In the genomic region with DNA sequence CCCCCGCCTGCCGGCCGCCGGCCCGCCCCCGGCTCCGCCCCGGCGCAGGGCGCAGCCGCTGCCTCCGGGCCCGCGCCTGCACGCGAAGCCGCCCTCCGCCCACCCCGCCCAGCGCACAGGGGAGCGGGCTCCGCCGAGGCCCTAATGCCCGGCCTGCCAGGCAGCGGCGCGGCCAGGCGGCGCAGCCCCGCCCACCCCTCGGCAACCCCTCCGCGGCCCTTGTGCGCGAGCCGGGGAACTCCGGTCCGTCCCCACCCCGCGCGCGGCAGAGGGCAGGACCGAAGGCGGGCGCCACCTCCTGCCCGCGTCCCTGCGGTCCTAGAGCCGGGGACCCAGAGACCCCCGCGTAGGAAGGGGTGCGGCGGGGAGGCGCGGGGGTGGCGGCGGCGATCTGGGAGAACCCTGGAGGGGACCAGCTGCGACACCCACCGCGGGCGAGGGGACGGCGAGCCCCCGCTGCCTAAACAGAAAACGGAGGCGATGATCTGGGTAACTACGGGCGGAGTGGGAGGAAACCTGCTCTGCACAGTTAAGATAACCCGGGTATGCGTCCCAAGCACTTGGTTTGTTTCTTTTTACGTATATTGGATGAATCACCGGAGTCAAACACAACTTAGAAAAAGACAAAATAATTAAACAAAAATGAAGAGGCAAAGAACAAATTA, we compare ENCODE assay signal across 8 cellular contexts. TPM values are rescaled to one million over a fixed set of nuclear protein-coding genes. Genes with fewer than 3 reads are reported as not detected.
DNase-seq lines count a peak whose midpoint lies in the region; ATAC-seq, FAIRE-seq and TF ChIP-seq lines count a peak whose summit lies in the region.

No MANE protein-coding gene starts in this region.

- dilution Hi-C loops in keratinocyte (cut with MboI; ENCODE audit: extremely low pct_ligation_motif_present, low sequenced_read_pairs), result no loop called here

- H4K20me1 ChIP-seq in keratinocyte (ENCODE audit: control insufficient read depth, extremely low read depth, insufficient read depth, low read length), result peaks cover 6% of the 10 kb centered on the region

- TF ChIP-seq CTCF in keratinocyte (optimal IDR thresholded peaks at IDR 0.05 in 1 of 3, IDR thresholded peaks at IDR 0.05 in 1 of 3, conservative IDR thresholded peaks at IDR 0.05 in 1 of 3; ENCODE audit: extremely low read depth in 1 of 3, insufficient read depth in 2 of 3, low read length in 3 of 3), result peak in 1 of 3 experiments; percentile 18

- H2AFZ ChIP-seq in keratinocyte (ENCODE audit: control insufficient read depth, low read length), result peak overlapping the region; percentile 93

- H3K79me2 ChIP-seq in keratinocyte (ENCODE audit: control insufficient read depth, insufficient read depth, low read length), result peaks cover 37% of the 10 kb centered on the region

- H3K4me3 ChIP-seq in keratinocyte (ENCODE audit: control insufficient read depth in 2 of 3, extremely low read depth in 1 of 3, insufficient read depth in 2 of 3, low read depth in 1 of 3, low read length in 3 of 3), result peak overlapping the region; percentile 67 to 87 (median 75)

- H3K4me2 ChIP-seq in keratinocyte (ENCODE audit: control insufficient read depth, extremely low read depth, insufficient read depth, low read depth, low read length), result peak overlapping the region; percentile 89

- H3K9me3 ChIP-seq in keratinocyte (ENCODE audit: control insufficient read depth, low read depth, low read length), result no peaks in the 10 kb centered on the region

- DNase-seq in AG08395 (ENCODE audit: low spot score) (peak; percentile 95), NCI-H226 (peak; percentile 80), keratinocyte (ENCODE audit: low read depth, low spot score) (no peak)
- peak; percentile 82 for DNase-seq in activated CD4-positive, CD25-positive, alpha-beta regulatory T cell treated with anti-CD3 and anti-CD28 coated beads, Interleukin-2, amount 50 U/mL, for 16 hours (ENCODE audit: low read depth, low spot score)
- peak; percentile 92 for DNase-seq in central memory CD4-positive, alpha-beta T cell
- peak; percentile 64 to 87 (median 72) for DNase-seq in stimulated activated CD4-positive, alpha-beta T cell treated with anti-CD3 and anti-CD28 coated beads, Interleukin-12 subunit alpha, Interleukin-12 subunit beta, amount 100 ng/mL, for 48 hours (ENCODE audit: low read depth in 2 of 3, low spot score in 1 of 3)

- FAIRE-seq in keratinocyte (lab: Jason Lieb, UNC), result no peak

- H3K36me3 ChIP-seq in keratinocyte (ENCODE audit: control insufficient read depth in 2 of 2, extremely low read depth in 1 of 2, insufficient read depth in 2 of 2, low read length in 2 of 2), result no peaks in the 10 kb centered on the region

- no peaks in the 10 kb centered on the region for H3K27me3 ChIP-seq in keratinocyte (ENCODE audit: control insufficient read depth, extremely low read depth, insufficient read depth, low read length)

- peaks cover 31% of the 10 kb centered on the region for H3K4me1 ChIP-seq in keratinocyte (ENCODE audit: control insufficient read depth, extremely low read depth, insufficient read depth, low read length)

- peak overlapping the region; percentile 88 for H3K9ac ChIP-seq in keratinocyte (ENCODE audit: control insufficient read depth, extremely low read depth, insufficient read depth, low read length)

- H3K9me1 ChIP-seq in keratinocyte (ENCODE audit: control insufficient read depth, extremely low read depth, insufficient read depth, low read length), result peaks cover 3% of the 10 kb centered on the region

- peak overlapping the region; percentile 76 for H3K27ac ChIP-seq in keratinocyte (ENCODE audit: control insufficient read depth, insufficient read depth, low read length)

- ATAC-seq in GM18867 (IDR thresholded peaks at IDR 0.05; ENCODE audit: unreplicated experiment) (peak; percentile 76), HG03095 (IDR thresholded peaks at IDR 0.05; ENCODE audit: unreplicated experiment) (peak; percentile 57)

RNA-seq across cellular contexts. Expression of gene USP12, which starts 0.4 kb away (rescaled TPM):
- polyA plus RNA-seq in keratinocyte, result 9.7 to 20.7 TPM (median 11.2 TPM) in 3 replicates
- 11.4 TPM for polyA plus RNA-seq in keratinocyte (2011; ENCODE audit: low read depth)
- polyA plus RNA-seq in keratinocyte (2011; cell fraction: cytosol; rRNA removed), result 9.4 and 19.0 TPM in 2 replicates
- polyA plus RNA-seq in keratinocyte (2011; cell fraction: nucleus; rRNA removed), result 9.1 and 11.4 TPM in 2 replicates
- 12.9 and 19.2 TPM in 2 replicates for polyA plus RNA-seq in keratinocyte (2012; ENCODE audit: low replicate concordance)
- 2.1 to 19.8 TPM (median 9.6 TPM) in 3 replicates for polyA minus RNA-seq in keratinocyte
- polyA minus RNA-seq in keratinocyte (2011; cell fraction: cytosol; rRNA and poly(A)+ RNA removed), result 9.2 TPM
- polyA minus RNA-seq in keratinocyte (2011; cell fraction: nucleus; rRNA and poly(A)+ RNA removed), result 8.4 and 16.5 TPM in 2 replicates
